In the genomic region with DNA sequence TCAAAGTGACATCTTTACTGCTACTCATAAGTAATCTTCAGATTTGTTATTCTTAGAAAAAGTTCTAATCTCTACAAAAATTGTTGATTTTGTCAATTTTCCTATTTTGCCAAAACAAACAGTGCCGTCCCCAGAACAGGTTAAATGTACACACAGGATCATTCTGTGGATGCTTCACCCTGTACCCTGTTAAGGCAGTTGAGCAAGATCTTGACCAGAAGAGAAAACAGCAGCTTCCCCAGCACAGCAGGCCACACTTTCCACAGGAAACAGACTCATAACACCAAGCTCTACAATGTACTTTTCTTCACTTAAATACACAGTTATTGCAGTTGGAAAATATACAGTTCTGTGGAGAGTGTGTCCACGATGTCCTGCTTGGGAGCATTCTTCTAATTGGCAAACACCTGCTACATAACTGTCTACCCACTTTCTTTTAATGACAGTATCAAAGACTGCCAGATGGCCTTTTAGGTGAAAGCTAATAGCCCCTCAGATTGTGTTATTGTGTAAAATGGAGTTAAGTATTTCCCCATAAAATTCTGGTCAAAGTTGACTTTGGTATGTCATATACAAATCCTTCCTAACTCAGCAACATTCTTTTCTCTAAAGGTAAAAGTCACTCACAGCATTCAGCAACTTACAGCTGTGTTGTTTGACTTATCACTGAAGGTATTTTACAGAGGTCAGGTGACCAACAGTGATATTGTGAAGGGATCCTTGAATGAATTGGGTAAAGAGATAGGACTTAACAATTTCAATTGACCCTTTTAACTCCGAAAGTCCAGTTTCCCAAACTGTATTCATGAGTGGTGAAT, we compare ENCODE assay signal across 1 cellular context.
A peak's percentile ranks its signal among the peaks of the same experiment; 100 is the strongest.
TF ChIP-seq lines count a peak whose summit lies in the region.

No MANE protein-coding gene starts in this region.

TF ChIP-seq in HepG2, 621 proteins besides CTCF, POLR2A, EP300 and RAD21 (continued from another document and continues in another):
- peak; percentile 82 for TF ChIP-seq ZFX (CRISPR knock-in tag; IDR thresholded peaks at IDR 0.05; ENCODE audit: low read depth)
- TF ChIP-seq ZNF672 (CRISPR knock-in tag; IDR thresholded peaks at IDR 0.05): no peak
- TF ChIP-seq, protein P1, sequence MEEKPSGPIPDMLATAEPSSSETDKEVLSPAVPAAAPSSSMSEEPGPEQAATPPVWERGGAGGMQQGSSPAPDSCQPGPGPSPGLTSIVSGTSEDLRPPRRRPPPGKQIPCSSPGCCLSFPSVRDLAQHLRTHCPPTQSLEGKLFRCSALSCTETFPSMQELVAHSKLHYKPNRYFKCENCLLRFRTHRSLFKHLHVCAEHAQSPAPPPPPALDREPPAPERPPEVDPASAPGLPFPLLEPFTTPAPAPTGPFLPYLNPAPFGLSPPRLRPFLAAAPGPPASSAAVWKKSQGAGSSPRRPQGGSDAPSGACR (CRISPR knock-in tag; IDR thresholded peaks at IDR 0.05): peak; percentile 94; the same call in 1 of the 2 replicates
- TF ChIP-seq, protein P2, sequence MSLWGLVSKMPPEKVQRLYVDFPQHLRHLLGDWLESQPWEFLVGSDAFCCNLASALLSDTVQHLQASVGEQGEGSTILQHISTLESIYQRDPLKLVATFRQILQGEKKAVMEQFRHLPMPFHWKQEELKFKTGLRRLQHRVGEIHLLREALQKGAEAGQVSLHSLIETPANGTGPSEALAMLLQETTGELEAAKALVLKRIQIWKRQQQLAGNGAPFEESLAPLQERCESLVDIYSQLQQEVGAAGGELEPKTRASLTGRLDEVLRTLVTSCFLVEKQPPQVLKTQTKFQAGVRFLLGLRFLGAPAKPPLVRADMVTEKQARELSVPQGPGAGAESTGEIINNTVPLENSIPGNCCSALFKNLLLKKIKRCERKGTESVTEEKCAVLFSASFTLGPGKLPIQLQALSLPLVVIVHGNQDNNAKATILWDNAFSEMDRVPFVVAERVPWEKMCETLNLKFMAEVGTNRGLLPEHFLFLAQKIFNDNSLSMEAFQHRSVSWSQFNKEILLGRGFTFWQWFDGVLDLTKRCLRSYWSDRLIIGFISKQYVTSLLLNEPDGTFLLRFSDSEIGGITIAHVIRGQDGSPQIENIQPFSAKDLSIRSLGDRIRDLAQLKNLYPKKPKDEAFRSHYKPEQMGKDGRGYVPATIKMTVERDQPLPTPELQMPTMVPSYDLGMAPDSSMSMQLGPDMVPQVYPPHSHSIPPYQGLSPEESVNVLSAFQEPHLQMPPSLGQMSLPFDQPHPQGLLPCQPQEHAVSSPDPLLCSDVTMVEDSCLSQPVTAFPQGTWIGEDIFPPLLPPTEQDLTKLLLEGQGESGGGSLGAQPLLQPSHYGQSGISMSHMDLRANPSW (CRISPR knock-in tag; IDR thresholded peaks at IDR 0.05; ENCODE audit: borderline replicate concordance): peak; percentile 87
- no peak for TF ChIP-seq HNRNPUL1 (IDR thresholded peaks at IDR 0.05; ENCODE audit: low read depth, low read length)
- TF ChIP-seq, protein P3, sequence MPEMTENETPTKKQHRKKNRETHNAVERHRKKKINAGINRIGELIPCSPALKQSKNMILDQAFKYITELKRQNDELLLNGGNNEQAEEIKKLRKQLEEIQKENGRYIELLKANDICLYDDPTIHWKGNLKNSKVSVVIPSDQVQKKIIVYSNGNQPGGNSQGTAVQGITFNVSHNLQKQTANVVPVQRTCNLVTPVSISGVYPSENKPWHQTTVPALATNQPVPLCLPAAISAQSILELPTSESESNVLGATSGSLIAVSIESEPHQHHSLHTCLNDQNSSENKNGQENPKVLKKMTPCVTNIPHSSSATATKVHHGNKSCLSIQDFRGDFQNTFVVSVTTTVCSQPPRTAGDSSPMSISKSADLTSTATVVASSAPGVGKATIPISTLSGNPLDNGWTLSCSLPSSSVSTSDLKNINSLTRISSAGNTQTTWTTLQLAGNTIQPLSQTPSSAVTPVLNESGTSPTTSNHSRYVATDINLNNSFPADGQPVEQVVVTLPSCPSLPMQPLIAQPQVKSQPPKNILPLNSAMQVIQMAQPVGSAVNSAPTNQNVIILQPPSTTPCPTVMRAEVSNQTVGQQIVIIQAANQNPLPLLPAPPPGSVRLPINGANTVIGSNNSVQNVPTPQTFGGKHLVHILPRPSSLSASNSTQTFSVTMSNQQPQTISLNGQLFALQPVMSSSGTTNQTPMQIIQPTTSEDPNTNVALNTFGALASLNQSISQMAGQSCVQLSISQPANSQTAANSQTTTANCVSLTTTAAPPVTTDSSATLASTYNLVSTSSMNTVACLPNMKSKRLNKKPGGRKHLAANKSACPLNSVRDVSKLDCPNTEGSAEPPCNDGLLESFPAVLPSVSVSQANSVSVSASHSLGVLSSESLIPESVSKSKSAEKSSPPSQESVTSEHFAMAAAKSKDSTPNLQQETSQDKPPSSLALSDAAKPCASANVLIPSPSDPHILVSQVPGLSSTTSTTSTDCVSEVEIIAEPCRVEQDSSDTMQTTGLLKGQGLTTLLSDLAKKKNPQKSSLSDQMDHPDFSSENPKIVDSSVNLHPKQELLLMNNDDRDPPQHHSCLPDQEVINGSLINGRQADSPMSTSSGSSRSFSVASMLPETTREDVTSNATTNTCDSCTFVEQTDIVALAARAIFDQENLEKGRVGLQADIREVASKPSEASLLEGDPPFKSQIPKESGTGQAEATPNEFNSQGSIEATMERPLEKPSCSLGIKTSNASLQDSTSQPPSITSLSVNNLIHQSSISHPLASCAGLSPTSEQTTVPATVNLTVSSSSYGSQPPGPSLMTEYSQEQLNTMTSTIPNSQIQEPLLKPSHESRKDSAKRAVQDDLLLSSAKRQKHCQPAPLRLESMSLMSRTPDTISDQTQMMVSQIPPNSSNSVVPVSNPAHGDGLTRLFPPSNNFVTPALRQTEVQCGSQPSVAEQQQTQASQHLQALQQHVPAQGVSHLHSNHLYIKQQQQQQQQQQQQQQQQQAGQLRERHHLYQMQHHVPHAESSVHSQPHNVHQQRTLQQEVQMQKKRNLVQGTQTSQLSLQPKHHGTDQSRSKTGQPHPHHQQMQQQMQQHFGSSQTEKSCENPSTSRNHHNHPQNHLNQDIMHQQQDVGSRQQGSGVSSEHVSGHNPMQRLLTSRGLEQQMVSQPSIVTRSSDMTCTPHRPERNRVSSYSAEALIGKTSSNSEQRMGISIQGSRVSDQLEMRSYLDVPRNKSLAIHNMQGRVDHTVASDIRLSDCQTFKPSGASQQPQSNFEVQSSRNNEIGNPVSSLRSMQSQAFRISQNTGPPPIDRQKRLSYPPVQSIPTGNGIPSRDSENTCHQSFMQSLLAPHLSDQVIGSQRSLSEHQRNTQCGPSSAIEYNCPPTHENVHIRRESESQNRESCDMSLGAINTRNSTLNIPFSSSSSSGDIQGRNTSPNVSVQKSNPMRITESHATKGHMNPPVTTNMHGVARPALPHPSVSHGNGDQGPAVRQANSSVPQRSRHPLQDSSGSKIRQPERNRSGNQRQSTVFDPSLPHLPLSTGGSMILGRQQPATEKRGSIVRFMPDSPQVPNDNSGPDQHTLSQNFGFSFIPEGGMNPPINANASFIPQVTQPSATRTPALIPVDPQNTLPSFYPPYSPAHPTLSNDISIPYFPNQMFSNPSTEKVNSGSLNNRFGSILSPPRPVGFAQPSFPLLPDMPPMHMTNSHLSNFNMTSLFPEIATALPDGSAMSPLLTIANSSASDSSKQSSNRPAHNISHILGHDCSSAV (CRISPR knock-in tag; IDR thresholded peaks at IDR 0.05; ENCODE audit: borderline replicate concordance): peak; percentile 96; the same call in 1 of the 2 replicates
- no peak for TF ChIP-seq NR1H2 (CRISPR knock-in tag; IDR thresholded peaks at IDR 0.05; ENCODE audit: borderline replicate concordance, low read depth)
- TF ChIP-seq ELF3 (CRISPR knock-in tag; IDR thresholded peaks at IDR 0.05): peak; percentile 98
- TF ChIP-seq, protein P4, sequence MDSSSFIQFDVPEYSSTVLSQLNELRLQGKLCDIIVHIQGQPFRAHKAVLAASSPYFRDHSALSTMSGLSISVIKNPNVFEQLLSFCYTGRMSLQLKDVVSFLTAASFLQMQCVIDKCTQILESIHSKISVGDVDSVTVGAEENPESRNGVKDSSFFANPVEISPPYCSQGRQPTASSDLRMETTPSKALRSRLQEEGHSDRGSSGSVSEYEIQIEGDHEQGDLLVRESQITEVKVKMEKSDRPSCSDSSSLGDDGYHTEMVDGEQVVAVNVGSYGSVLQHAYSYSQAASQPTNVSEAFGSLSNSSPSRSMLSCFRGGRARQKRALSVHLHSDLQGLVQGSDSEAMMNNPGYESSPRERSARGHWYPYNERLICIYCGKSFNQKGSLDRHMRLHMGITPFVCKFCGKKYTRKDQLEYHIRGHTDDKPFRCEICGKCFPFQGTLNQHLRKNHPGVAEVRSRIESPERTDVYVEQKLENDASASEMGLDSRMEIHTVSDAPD (CRISPR knock-in tag; IDR thresholded peaks at IDR 0.05): peak; percentile 99
- TF ChIP-seq NR2F1 (CRISPR knock-in tag; IDR thresholded peaks at IDR 0.05): peak; percentile 10 to 43; a peak in 2 of 4 replicates
- TF ChIP-seq ZNF460 (CRISPR knock-in tag; IDR thresholded peaks at IDR 0.05; ENCODE audit: borderline replicate concordance): no peak
- TF ChIP-seq IKZF4 (CRISPR knock-in tag; IDR thresholded peaks at IDR 0.05; ENCODE audit: borderline replicate concordance, low read depth, not compliant biosample characterization): peak; percentile 37
- TF ChIP-seq, protein P5, sequence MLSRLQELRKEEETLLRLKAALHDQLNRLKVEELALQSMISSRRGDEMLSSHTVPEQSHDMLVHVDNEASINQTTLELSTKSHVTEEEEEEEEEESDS (CRISPR knock-in tag; IDR thresholded peaks at IDR 0.05; ENCODE audit: borderline replicate concordance): peak; percentile 87
- TF ChIP-seq, protein P6, sequence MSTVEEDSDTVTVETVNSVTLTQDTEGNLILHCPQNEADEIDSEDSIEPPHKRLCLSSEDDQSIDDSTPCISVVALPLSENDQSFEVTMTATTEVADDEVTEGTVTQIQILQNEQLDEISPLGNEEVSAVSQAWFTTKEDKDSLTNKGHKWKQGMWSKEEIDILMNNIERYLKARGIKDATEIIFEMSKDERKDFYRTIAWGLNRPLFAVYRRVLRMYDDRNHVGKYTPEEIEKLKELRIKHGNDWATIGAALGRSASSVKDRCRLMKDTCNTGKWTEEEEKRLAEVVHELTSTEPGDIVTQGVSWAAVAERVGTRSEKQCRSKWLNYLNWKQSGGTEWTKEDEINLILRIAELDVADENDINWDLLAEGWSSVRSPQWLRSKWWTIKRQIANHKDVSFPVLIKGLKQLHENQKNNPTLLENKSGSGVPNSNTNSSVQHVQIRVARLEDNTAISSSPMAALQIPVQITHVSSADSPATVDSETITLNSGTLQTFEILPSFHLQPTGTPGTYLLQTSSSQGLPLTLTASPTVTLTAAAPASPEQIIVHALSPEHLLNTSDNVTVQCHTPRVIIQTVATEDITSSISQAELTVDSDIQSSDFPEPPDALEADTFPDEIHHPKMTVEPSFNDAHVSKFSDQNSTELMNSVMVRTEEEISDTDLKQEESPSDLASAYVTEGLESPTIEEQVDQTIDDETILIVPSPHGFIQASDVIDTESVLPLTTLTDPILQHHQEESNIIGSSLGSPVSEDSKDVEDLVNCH (CRISPR knock-in tag; IDR thresholded peaks at IDR 0.05): no peak
- TF ChIP-seq TCF7L2 (IDR thresholded peaks at IDR 0.05; ENCODE audit: low read depth, low read length): no peak
- TF ChIP-seq, protein P7, sequence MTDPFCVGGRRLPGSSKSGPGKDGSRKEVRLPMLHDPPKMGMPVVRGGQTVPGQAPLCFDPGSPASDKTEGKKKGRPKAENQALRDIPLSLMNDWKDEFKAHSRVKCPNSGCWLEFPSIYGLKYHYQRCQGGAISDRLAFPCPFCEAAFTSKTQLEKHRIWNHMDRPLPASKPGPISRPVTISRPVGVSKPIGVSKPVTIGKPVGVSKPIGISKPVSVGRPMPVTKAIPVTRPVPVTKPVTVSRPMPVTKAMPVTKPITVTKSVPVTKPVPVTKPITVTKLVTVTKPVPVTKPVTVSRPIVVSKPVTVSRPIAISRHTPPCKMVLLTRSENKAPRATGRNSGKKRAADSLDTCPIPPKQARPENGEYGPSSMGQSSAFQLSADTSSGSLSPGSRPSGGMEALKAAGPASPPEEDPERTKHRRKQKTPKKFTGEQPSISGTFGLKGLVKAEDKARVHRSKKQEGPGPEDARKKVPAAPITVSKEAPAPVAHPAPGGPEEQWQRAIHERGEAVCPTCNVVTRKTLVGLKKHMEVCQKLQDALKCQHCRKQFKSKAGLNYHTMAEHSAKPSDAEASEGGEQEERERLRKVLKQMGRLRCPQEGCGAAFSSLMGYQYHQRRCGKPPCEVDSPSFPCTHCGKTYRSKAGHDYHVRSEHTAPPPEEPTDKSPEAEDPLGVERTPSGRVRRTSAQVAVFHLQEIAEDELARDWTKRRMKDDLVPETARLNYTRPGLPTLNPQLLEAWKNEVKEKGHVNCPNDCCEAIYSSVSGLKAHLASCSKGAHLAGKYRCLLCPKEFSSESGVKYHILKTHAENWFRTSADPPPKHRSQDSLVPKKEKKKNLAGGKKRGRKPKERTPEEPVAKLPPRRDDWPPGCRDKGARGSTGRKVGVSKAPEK (CRISPR knock-in tag; IDR thresholded peaks at IDR 0.05; ENCODE audit: borderline replicate concordance): peak; percentile 96; the same call in 1 of the 2 replicates
- TF ChIP-seq, protein P8, sequence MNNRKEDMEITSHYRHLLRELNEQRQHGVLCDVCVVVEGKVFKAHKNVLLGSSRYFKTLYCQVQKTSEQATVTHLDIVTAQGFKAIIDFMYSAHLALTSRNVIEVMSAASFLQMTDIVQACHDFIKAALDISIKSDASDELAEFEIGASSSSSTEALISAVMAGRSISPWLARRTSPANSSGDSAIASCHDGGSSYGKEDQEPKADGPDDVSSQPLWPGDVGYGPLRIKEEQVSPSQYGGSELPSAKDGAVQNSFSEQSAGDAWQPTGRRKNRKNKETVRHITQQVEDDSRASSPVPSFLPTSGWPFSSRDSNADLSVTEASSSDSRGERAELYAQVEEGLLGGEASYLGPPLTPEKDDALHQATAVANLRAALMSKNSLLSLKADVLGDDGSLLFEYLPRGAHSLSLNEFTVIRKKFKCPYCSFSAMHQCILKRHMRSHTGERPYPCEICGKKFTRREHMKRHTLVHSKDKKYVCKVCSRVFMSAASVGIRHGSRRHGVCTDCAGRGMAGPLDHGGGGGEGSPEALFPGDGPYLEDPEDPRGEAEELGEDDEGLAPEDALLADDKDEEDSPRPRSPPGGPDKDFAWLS (CRISPR knock-in tag; IDR thresholded peaks at IDR 0.05; ENCODE audit: borderline replicate concordance): no peak
- TF ChIP-seq, protein P9, sequence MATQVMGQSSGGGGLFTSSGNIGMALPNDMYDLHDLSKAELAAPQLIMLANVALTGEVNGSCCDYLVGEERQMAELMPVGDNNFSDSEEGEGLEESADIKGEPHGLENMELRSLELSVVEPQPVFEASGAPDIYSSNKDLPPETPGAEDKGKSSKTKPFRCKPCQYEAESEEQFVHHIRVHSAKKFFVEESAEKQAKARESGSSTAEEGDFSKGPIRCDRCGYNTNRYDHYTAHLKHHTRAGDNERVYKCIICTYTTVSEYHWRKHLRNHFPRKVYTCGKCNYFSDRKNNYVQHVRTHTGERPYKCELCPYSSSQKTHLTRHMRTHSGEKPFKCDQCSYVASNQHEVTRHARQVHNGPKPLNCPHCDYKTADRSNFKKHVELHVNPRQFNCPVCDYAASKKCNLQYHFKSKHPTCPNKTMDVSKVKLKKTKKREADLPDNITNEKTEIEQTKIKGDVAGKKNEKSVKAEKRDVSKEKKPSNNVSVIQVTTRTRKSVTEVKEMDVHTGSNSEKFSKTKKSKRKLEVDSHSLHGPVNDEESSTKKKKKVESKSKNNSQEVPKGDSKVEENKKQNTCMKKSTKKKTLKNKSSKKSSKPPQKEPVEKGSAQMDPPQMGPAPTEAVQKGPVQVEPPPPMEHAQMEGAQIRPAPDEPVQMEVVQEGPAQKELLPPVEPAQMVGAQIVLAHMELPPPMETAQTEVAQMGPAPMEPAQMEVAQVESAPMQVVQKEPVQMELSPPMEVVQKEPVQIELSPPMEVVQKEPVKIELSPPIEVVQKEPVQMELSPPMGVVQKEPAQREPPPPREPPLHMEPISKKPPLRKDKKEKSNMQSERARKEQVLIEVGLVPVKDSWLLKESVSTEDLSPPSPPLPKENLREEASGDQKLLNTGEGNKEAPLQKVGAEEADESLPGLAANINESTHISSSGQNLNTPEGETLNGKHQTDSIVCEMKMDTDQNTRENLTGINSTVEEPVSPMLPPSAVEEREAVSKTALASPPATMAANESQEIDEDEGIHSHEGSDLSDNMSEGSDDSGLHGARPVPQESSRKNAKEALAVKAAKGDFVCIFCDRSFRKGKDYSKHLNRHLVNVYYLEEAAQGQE (IDR thresholded peaks at IDR 0.05; ENCODE audit: borderline replicate concordance in 1 of 2, low read depth in 1 of 2, low read length in 2 of 2): peak in 1 of 2 experiments; percentile 74; a peak in 2 of 4 replicates
